In genomic region chr5:1488882-1489680, GRCh38 we compare ENCODE assay signal across 8 cellular contexts. TPM values are rescaled to one million over a fixed set of nuclear protein-coding genes. Genes with fewer than 3 reads are reported as not detected.
DNase-seq lines count a peak whose midpoint lies in the region; ATAC-seq lines count a peak whose summit lies in the region.

No MANE protein-coding gene starts in this region.

- peaks cover 91% of the 10 kb centered on the region for H4K20me1 ChIP-seq in BLaER1

- ATAC-seq in GM19043 (IDR thresholded peaks at IDR 0.05; ENCODE audit: low read depth, unreplicated experiment) (peak; percentile 40), HG03135 (IDR thresholded peaks at IDR 0.05; ENCODE audit: unreplicated experiment) (peak; percentile 41)
- peak; percentile 76 for ATAC-seq in naive thymus-derived CD4-positive, alpha-beta T cell

- intact Hi-C loops in naive thymus-derived CD4-positive, alpha-beta T cell (cut with micrococcal nuclease), result no loop called here

- H3K36me3 ChIP-seq in BLaER1, result peaks cover 87% of the 10 kb centered on the region
- H3K36me3 ChIP-seq in naive thymus-derived CD4-positive, alpha-beta T cell (ENCODE audit: control insufficient read depth in 2 of 3, insufficient read depth in 3 of 3, low read length in 3 of 3), result peaks cover 4 to 78% (median 11%) of the 10 kb centered on the region in 3 experiments

- no peak overlapping the region for H3K4me3 Mint-ChIP-seq in naive thymus-derived CD4-positive, alpha-beta T cell

- H3K9ac ChIP-seq in BLaER1, result peak overlapping the region; percentile 5; the same call in 1 of the 2 replicates

- CTCF ChIA-PET in naive thymus-derived CD4-positive, alpha-beta T cell (lab: Charles Lee), result no interaction called here

- H3K36me3 Mint-ChIP-seq in naive thymus-derived CD4-positive, alpha-beta T cell, result peaks cover 8 to 39% (median 13%) of the 10 kb centered on the region in 5 donors

- peak overlapping the region in 1 of 9 donors; percentile 38 for H3K27ac Mint-ChIP-seq in naive thymus-derived CD4-positive, alpha-beta T cell

- DNase-seq in activated CD8-positive, alpha-beta memory T cell treated with anti-CD3 and anti-CD28 coated beads for 24 hours, result peak; percentile 77
- DNase-seq in naive thymus-derived CD4-positive, alpha-beta T cell, result no peak
- no peak for DNase-seq in T1000 (lab: John Stamatoyannopoulos, UW)
- DNase-seq in NCI-H774 (lab: John Stamatoyannopoulos, UW), result no peak
- DNase-seq in NCI-H524 treated with DMSO at 0.1 percent for 48 hours (lab: John Stamatoyannopoulos, UW), result no peak

- no peaks in the 10 kb centered on the region for H3K9me3 ChIP-seq in BLaER1
- H3K9me3 ChIP-seq in naive thymus-derived CD4-positive, alpha-beta T cell (ENCODE audit: control insufficient read depth in 2 of 3, low read length in 3 of 3), result no peaks in the 10 kb centered on the region

- H3K4me3 ChIP-seq in BLaER1, result no peak overlapping the region
- H3K4me3 ChIP-seq in naive thymus-derived CD4-positive, alpha-beta T cell (ENCODE audit: low read length), result no peak overlapping the region

- H3K4me2 ChIP-seq in BLaER1, result peak overlapping the region; percentile 31

- H3K27me3 ChIP-seq in BLaER1, result no peaks in the 10 kb centered on the region
- no peaks in the 10 kb centered on the region for H3K27me3 ChIP-seq in naive thymus-derived CD4-positive, alpha-beta T cell (ENCODE audit: control insufficient read depth in 2 of 2, insufficient read depth in 2 of 2, low read length in 2 of 2)

- peaks cover 0 to 18% (median 4%) of the 10 kb centered on the region in 7 donors for H3K4me1 Mint-ChIP-seq in naive thymus-derived CD4-positive, alpha-beta T cell

- H3K27me3 Mint-ChIP-seq in naive thymus-derived CD4-positive, alpha-beta T cell, result no peaks in the 10 kb centered on the region

- peak overlapping the region; percentile 25; the same call in 1 of the 2 replicates for H3K27ac ChIP-seq in BLaER1
- no peak overlapping the region for H3K27ac ChIP-seq in naive thymus-derived CD4-positive, alpha-beta T cell (ENCODE audit: low read depth, low read length)

- peaks cover 67% of the 10 kb centered on the region for H3K4me1 ChIP-seq in BLaER1
- peaks cover 0 to 24% of the 10 kb centered on the region in 2 donors for H3K4me1 ChIP-seq in naive thymus-derived CD4-positive, alpha-beta T cell (ENCODE audit: control insufficient read depth in 2 of 2, insufficient read depth in 2 of 2, low read length in 2 of 2)

- POLR2A ChIA-PET in naive thymus-derived CD4-positive, alpha-beta T cell (lab: Charles Lee), result no interaction called here

- peaks cover 0 to 1% (median 0%) of the 10 kb centered on the region in 11 donors for H3K9me3 Mint-ChIP-seq in naive thymus-derived CD4-positive, alpha-beta T cell

RNA-seq across cellular contexts. Expression of gene LPCAT1, which starts 34.7 kb away (rescaled TPM):
- total RNA-seq in naive thymus-derived CD4-positive, alpha-beta T cell, result 10 to 100 TPM; 29.4 to 89.4 (median 49.7) TPM
- 10 to 100 TPM in 1 of 2 donors, 1 to 10 TPM in 1; 9.9 to 23.5 TPM for polyA plus RNA-seq in naive thymus-derived CD4-positive, alpha-beta T cell

RNA-seq across cellular contexts. Expression of gene SLC6A3, which starts 43.8 kb away (rescaled TPM):
- under 1 TPM in 1 of 5 experiments, not detected in 4; 0.07 TPM for total RNA-seq in naive thymus-derived CD4-positive, alpha-beta T cell
- polyA plus RNA-seq in naive thymus-derived CD4-positive, alpha-beta T cell, result not detected
